ENCODE assay signal across 8 cellular contexts in genomic region chr21:45982256-45982757, GRCh38. TPM values are rescaled to one million over a fixed set of nuclear protein-coding genes. Genes with fewer than 3 reads are reported as not detected.
A peak's percentile ranks its signal among the peaks of the same experiment; 100 is the strongest.
DNase-seq lines count a peak whose midpoint lies in the region; ATAC-seq, FAIRE-seq and TF ChIP-seq lines count a peak whose summit lies in the region.

No MANE protein-coding gene starts in this region.

- BruUV-seq in A673 (replicated peaks; lab: Mats Ljungman, UMichigan): no TSS peak

- H4K20me1 ChIP-seq in H1 (replicated peaks in 1 of 2; ENCODE audit: control insufficient read depth in 1 of 2, insufficient read depth in 2 of 2, low read length in 2 of 2): peaks cover 0 to 9% of the 10 kb centered on the region in 2 experiments

- H3K18ac ChIP-seq in H1 (ENCODE audit: extremely low read depth, low read length): peak overlapping the region; percentile 60

- H3K4me3 ChIP-seq in A673 (ENCODE audit: low read depth, low read length, poor library complexity, severe bottlenecking) (peak overlapping the region; percentile 72), H1 (ENCODE audit: extremely low read depth in 1 of 4, insufficient read depth in 2 of 4, low read depth in 3 of 4, low read length in 4 of 4) (peak overlapping the region; percentile 62 to 91 (median 76)), mucosa of stomach (ENCODE audit: low read length) (no peak overlapping the region)

- H3K56ac ChIP-seq in H1 (replicated peaks; ENCODE audit: insufficient read length, low read depth, low read length): peak overlapping the region; percentile 49

- intact Hi-C loops in A673 (cut with micrococcal nuclease; ENCODE audit: unreplicated experiment): no loop called here

- H2BK15ac ChIP-seq in H1 (ENCODE audit: low read length): no peak overlapping the region

- H3K9me3 ChIP-seq in A673 (ENCODE audit: low read depth, low read length, poor library complexity, severe bottlenecking) (no peaks in the 10 kb centered on the region), H1 (ENCODE audit: insufficient read depth in 2 of 2, low read depth in 1 of 2, low read length in 1 of 2) (no peaks in the 10 kb centered on the region), mucosa of stomach (ENCODE audit: control insufficient read depth, low read length) (no peaks in the 10 kb centered on the region)

- H2BK12ac ChIP-seq in H1 (ENCODE audit: low read depth, low read length): 0 out of 2 replicates have a peak overlapping the region, but pooled peaks have one; percentile 23

- CTCF ChIA-PET in A673 (lab: Charles Lee): interaction anchor here (0.6 kb wide), 1 partner anchor 11 kb away, joined by 3 read pairs; no protein-coding TSS in a partner anchor
- CTCF ChIA-PET in H1 (lab: Charles Lee; ENCODE audit: partially characterized antibody): interaction anchor here (0.6 to 1.5 kb wide), 5 partner anchors 9 to 874 kb away, joined by 3 to 6 read pairs (median 4); no protein-coding TSS in a partner anchor

- H2AFZ ChIP-seq in H1 (ENCODE audit: low read length): no peak overlapping the region

- H3K79me2 ChIP-seq in H1 (ENCODE audit: control insufficient read depth in 1 of 2, insufficient read depth in 2 of 2, low read length in 2 of 2): 0 out of 4 replicates have a peak, but pooled peaks cover 0 to 4% of the 10 kb centered on the region in 2 experiments

- no peak overlapping the region for H3K14ac ChIP-seq in H1 (ENCODE audit: insufficient read length)

- TF ChIP-seq EP300 in H1 (IDR thresholded peaks at IDR 0.05; ENCODE audit: borderline replicate concordance in 1 of 2, low read depth in 2 of 2, low read length in 2 of 2): no peak

- ATAC-seq in HG02623 (IDR thresholded peaks at IDR 0.05; ENCODE audit: unreplicated experiment): no peak

- H3K4me1 ChIP-seq in A673 (ENCODE audit: insufficient read depth, low read length, poor library complexity, severe bottlenecking): peaks cover 22% of the 10 kb centered on the region
- H3K4me1 ChIP-seq in H1 (replicated peaks in 1 of 4; ENCODE audit: control insufficient read depth in 3 of 4, insufficient read depth in 4 of 4, low read length in 3 of 4): peaks cover 0 to 18% (median 9%) of the 10 kb centered on the region in 4 experiments; a peak in 6 of 7 replicates
- H3K4me1 ChIP-seq in mucosa of stomach (ENCODE audit: control insufficient read depth, insufficient read depth, low read length): peaks cover 16% of the 10 kb centered on the region

- H3K27ac ChIP-seq in A673 (ENCODE audit: low read depth, low read length, poor library complexity, severe bottlenecking) (peak overlapping the region; percentile 54), H1 (ENCODE audit: low read depth, low read length) (no peak overlapping the region)

- H3K4ac ChIP-seq in H1 (replicated peaks; ENCODE audit: insufficient read length, low read depth, low read length): no peak overlapping the region

- in situ Hi-C loops in KBM-7 (cut with MboI; ENCODE audit: low pct_unique_long_range_greater_than_20kb, low sequenced_read_pairs): no loop called here

- POLR2A ChIA-PET in A673 (lab: Charles Lee; ENCODE audit: low non-redundant PET): no interaction called here
- POLR2A ChIA-PET in H1 (lab: Charles Lee; ENCODE audit: partially characterized antibody): interaction anchor here (0.7 to 1.4 kb wide), 4 partner anchors 29 to 147 kb away, joined by 3 to 4 read pairs (median 3); no protein-coding TSS in a partner anchor

- H3K36me3 ChIP-seq in A673 (ENCODE audit: insufficient read depth, low read length, poor library complexity, severe bottlenecking): no peaks in the 10 kb centered on the region
- H3K36me3 ChIP-seq in H1 (ENCODE audit: control insufficient read depth in 2 of 4, insufficient read depth in 4 of 4, low read length in 3 of 4): peaks cover 0 to 29% (median 12%) of the 10 kb centered on the region in 4 experiments; a peak in 5 of 8 replicates
- no peaks in the 10 kb centered on the region for H3K36me3 ChIP-seq in mucosa of stomach (ENCODE audit: control insufficient read depth, insufficient read depth, low read length)

- no peak for TF ChIP-seq RAD21 in H1 (IDR thresholded peaks at IDR 0.05 in 1 of 2, conservative IDR thresholded peaks at IDR 0.05 in 1 of 2; ENCODE audit: low read depth in 2 of 2, low read length in 2 of 2)

- H3K27me3 ChIP-seq in A673 (replicated peaks; ENCODE audit: insufficient read depth, low read depth, low read length, poor library complexity) (no peaks in the 10 kb centered on the region), H1 (replicated peaks in 1 of 4; ENCODE audit: control insufficient read depth in 3 of 4, extremely low read depth in 1 of 4, insufficient read depth in 3 of 4, low read length in 3 of 4) (peaks cover 0 to 18% (median 5%) of the 10 kb centered on the region in 4 experiments; a peak in 4 of 7 replicates), mucosa of stomach (ENCODE audit: control insufficient read depth, insufficient read depth, low read length) (peaks cover 27% of the 10 kb centered on the region)

- no peak overlapping the region for H4K5ac ChIP-seq in H1 (ENCODE audit: insufficient read length, low read depth, low read length)

- no peak for TF ChIP-seq CTCF in A673 (conservative IDR thresholded peaks at IDR 0.05; ENCODE audit: low read depth, low read length)
- TF ChIP-seq CTCF in H1 (IDR thresholded peaks at IDR 0.05; ENCODE audit: control extremely low read depth in 1 of 3, insufficient read depth in 1 of 3, low read depth in 1 of 3, low read length in 3 of 3): no peak

- H3K23me2 ChIP-seq in H1 (ENCODE audit: low read depth, low read length): peaks cover 14% of the 10 kb centered on the region; the same call in 1 of the 2 replicates

- H3K79me1 ChIP-seq in H1 (ENCODE audit: low read depth, low read length): peaks cover 4% of the 10 kb centered on the region; the same call in 1 of the 2 replicates

- no peak overlapping the region for H4K91ac ChIP-seq in H1 (replicated peaks; ENCODE audit: insufficient read length, low read length)

- no peak overlapping the region for H3K23ac ChIP-seq in H1 (ENCODE audit: insufficient read length)

- H2BK20ac ChIP-seq in H1 (ENCODE audit: low read length): no peak overlapping the region

- H2AK5ac ChIP-seq in H1 (ENCODE audit: low read depth, low read length): no peak overlapping the region

- no peak for TF ChIP-seq POLR2A in H1 (IDR thresholded peaks at IDR 0.05; ENCODE audit: control extremely low read depth in 1 of 2, low read depth in 2 of 2, low read length in 2 of 2)

- peak overlapping the region in 1 of 4 experiments; percentile 55; a peak in 1 of 7 replicates for H3K9ac ChIP-seq in H1 (replicated peaks in 1 of 4; ENCODE audit: extremely low read depth in 1 of 4, low read depth in 3 of 4, low read length in 3 of 4)
- peak overlapping the region; percentile 29 for H3K9ac ChIP-seq in mucosa of stomach (ENCODE audit: low read length)

- WGBS in H1 (ENCODE audit: extremely low coverage in 1 of 2, insufficient coverage in 1 of 2, insufficient read length in 1 of 2, insufficient replicate concordance in 2 of 2, low coverage in 1 of 2, low lambda C conversion rate in 2 of 2, missing lambda C conversion rate in 1 of 2), 2 experiments: 8% methylated on average over 25 of the region's 32 CpGs; no CpG with 5 or more reads in 1 of the 2 experiments

- H3K4me2 ChIP-seq in H1 (ENCODE audit: insufficient read depth in 1 of 2, low read depth in 2 of 2, low read length in 2 of 2): peak overlapping the region; percentile 68 to 99

- H2BK5ac ChIP-seq in H1 (ENCODE audit: low read depth, low read length): peak overlapping the region; percentile 49; the same call in 1 of the 2 replicates

- no peak for FAIRE-seq in H1 (lab: Jason Lieb, UNC)

- DNase-seq in A673 (ENCODE audit: low spot score) (no peak), KBM-7 (peak; percentile 9), H1 (ENCODE audit: low read depth in 1 of 2, low spot score in 2 of 2) (peak in 1 of 2 experiments; percentile 62), NCI-H1092 treated with DMSO at 0.1 percent for 48 hours (lab: John Stamatoyannopoulos, UW) (no peak), NCI-H510A (lab: John Stamatoyannopoulos, UW) (no peak), hippocampal formation (lab: John Stamatoyannopoulos, UW) (no peak)

- no peak overlapping the region for H2BK120ac ChIP-seq in H1 (replicated peaks; ENCODE audit: low read depth, low read length)

- H4K8ac ChIP-seq in H1 (ENCODE audit: extremely low read depth, insufficient read depth, low read length): 0 out of 2 replicates have a peak overlapping the region, but pooled peaks have one; percentile 31

TF ChIP-seq in H1, 55 proteins besides CTCF, POLR2A, EP300 and RAD21 (continues in another document):
- peak; percentile 47 for TF ChIP-seq KDM4A (IDR thresholded peaks at IDR 0.05; ENCODE audit: low read depth, low read length, severe bottlenecking)
- no peak for TF ChIP-seq NANOG (IDR thresholded peaks at IDR 0.05; ENCODE audit: insufficient read depth, low read depth, low read length, poor library complexity, severe bottlenecking)

RNA-seq across cellular contexts. Expression of gene COL6A1, which starts 0.7 kb away (rescaled TPM):
- total RNA-seq in A673 (2021): 19.7 and 39.0 TPM in 2 replicates
- total RNA-seq in H1 (2021; fragmentation: NEBNext Ultra II Directional; extraction: Animal tissue kit (Norgen Biotek cat#: 25700)): 100 and 104 TPM in 2 replicates
- 115 and 212 TPM in 2 replicates for polyA plus RNA-seq in H1 (2011; rRNA removed)
- 118 TPM for polyA plus RNA-seq in H1 (2011; cell fraction: cytosol; rRNA removed)
- 658 TPM for polyA plus RNA-seq in H1 (2011; cell fraction: nucleus; rRNA removed)
- polyA plus RNA-seq in H1 (2012, experiment 1 of 2): 110 to 163 TPM (median 152 TPM) in 4 replicates
- 98.6 TPM for polyA plus RNA-seq in H1 (2012, experiment 2 of 2)
- polyA plus RNA-seq in H1 (2013, experiment 1 of 2): 176 TPM
- 154 TPM for polyA plus RNA-seq in H1 (2013, experiment 2 of 2)
- 32.7 and 35.2 TPM in 2 replicates for polyA minus RNA-seq in H1 (2011; rRNA and poly(A)+ RNA removed)
- polyA minus RNA-seq in H1 (2011; cell fraction: cytosol; rRNA and poly(A)+ RNA removed): 53.2 TPM
- polyA minus RNA-seq in H1 (2011; cell fraction: nucleus; rRNA and poly(A)+ RNA removed): 70.5 TPM
